ENCODE assay signal across 10 cellular contexts in the genomic region with DNA sequence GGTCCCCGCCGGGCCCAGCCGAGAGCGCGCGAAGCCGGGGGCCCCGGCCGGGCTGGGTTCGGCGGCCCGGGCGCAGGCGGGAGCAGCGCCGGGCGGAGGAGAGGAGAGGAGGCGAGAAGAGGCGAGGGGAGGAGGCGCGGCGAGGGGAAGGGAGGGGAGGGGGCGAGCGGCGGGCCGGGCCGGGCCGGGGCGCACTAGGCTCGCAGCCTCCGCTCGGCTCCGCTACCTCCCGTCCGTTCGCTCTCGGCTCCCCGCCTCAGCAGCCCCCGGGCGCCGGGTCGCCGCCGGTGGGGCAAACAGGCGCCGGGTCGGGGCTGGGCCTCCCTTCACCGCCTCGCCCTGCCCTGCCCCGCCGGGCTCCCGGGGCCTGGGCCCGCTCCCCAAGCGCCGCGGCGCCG. TPM values are rescaled to one million over a fixed set of nuclear protein-coding genes. Genes with fewer than 3 reads are reported as not detected.
DNase-seq lines count a peak whose midpoint lies in the region; ATAC-seq and TF ChIP-seq lines count a peak whose summit lies in the region.
"Had no signal": no experiment of that assay in that cellular context is flagged by ENCODE, and none has a peak within 500 bp of the region (broad histone marks: within the 10 kb centered on the region; RNA-seq: fewer than 3 reads in every experiment).

No MANE protein-coding gene starts in this region.

- no peak overlapping the region for H3K27ac ChIP-seq in mesenchymal stem cell (ENCODE audit: low read length, poor library complexity, severe bottlenecking)
- no peak overlapping the region for H3K27ac ChIP-seq in urinary bladder (ENCODE audit: low read depth)
- H3K27ac ChIP-seq in CD8-positive, alpha-beta T cell (ENCODE audit: low read depth, low read length), result no peak overlapping the region

- no peak overlapping the region for H4K91ac ChIP-seq in mesenchymal stem cell (ENCODE audit: low read length)

- H3K4me3 ChIP-seq in endocrine pancreas (ENCODE audit: control insufficient read depth, insufficient read depth, low read length), result no peak overlapping the region
- H3K4me3 ChIP-seq in mesenchymal stem cell (ENCODE audit: insufficient read depth in 1 of 2, low read depth in 1 of 2, low read length in 2 of 2), result peak overlapping the region; percentile 50 to 73
- peak overlapping the region; percentile 55 for H3K4me3 ChIP-seq in urinary bladder (ENCODE audit: low read depth, low read length)
- H3K4me3 ChIP-seq in CD8-positive, alpha-beta T cell (ENCODE audit: low read depth, low read length), result no peak overlapping the region

- H3K36me3 ChIP-seq in endocrine pancreas (ENCODE audit: control insufficient read depth, insufficient read depth, low read length) (no peaks in the 10 kb centered on the region), mesenchymal stem cell (ENCODE audit: control insufficient read depth in 1 of 2, insufficient read depth in 2 of 2, low read depth in 1 of 2, low read length in 2 of 2) (no peaks in the 10 kb centered on the region), urinary bladder (ENCODE audit: insufficient read depth) (no peaks in the 10 kb centered on the region)
- H3K36me3 ChIP-seq in CD8-positive, alpha-beta T cell (ENCODE audit: insufficient read depth, low read length), result no peaks in the 10 kb centered on the region

- no peaks in the 10 kb centered on the region for H3K9me3 ChIP-seq in endocrine pancreas (ENCODE audit: control insufficient read depth, low read length)
- no peaks in the 10 kb centered on the region for H3K9me3 ChIP-seq in mesenchymal stem cell (ENCODE audit: control insufficient read depth, low read length)
- H3K9me3 ChIP-seq in CD8-positive, alpha-beta T cell (ENCODE audit: low read length), result no peaks in the 10 kb centered on the region

- no peak overlapping the region for H2AK5ac ChIP-seq in mesenchymal stem cell (ENCODE audit: low read length, severe bottlenecking)

- H2BK5ac ChIP-seq in mesenchymal stem cell (ENCODE audit: low read depth, low read length, poor library complexity, severe bottlenecking), result no peak overlapping the region

- no peak for TF ChIP-seq CTCF in CD8-positive, alpha-beta T cell (IDR thresholded peaks at IDR 0.05)

- CTCF ChIA-PET in CD8-positive, alpha-beta T cell (lab: Charles Lee), result no interaction called here

- no peak overlapping the region for H3K14ac ChIP-seq in mesenchymal stem cell (ENCODE audit: low read length in 2 of 2)

- H3K79me1 ChIP-seq in mesenchymal stem cell (replicated peaks; ENCODE audit: low read length, poor library complexity, severe bottlenecking), result no peaks in the 10 kb centered on the region

- no peaks in the 10 kb centered on the region for H3K4me1 ChIP-seq in endocrine pancreas (ENCODE audit: control insufficient read depth, insufficient read depth, low read length)
- H3K4me1 ChIP-seq in mesenchymal stem cell (ENCODE audit: control insufficient read depth, insufficient read depth, low read depth, low read length), result peaks cover 18% of the 10 kb centered on the region
- H3K4me1 ChIP-seq in urinary bladder (ENCODE audit: insufficient read depth), result no peaks in the 10 kb centered on the region
- no peaks in the 10 kb centered on the region for H3K4me1 ChIP-seq in CD8-positive, alpha-beta T cell (ENCODE audit: insufficient read depth, low read length)

- H3K27ac Mint-ChIP-seq in CD8-positive, alpha-beta T cell, result no peak overlapping the region
- H3K27ac Mint-ChIP-seq: CD4-positive, alpha-beta T cell; dendritic cell treated with granulocyte-macrophage colony-stimulating factor and Interleukin-4, amounts not matched to agents 40 ng/mL and 50 ng/mL, for 4 days had no signal

- H3K27me3 Mint-ChIP-seq in CD8-positive, alpha-beta T cell (ENCODE audit: low read depth), result peaks cover 59% of the 10 kb centered on the region

- no peak overlapping the region for H3K4ac ChIP-seq in mesenchymal stem cell (ENCODE audit: low read depth in 1 of 2, low read length in 2 of 2)

- H3K18ac ChIP-seq in mesenchymal stem cell (ENCODE audit: low read depth in 1 of 2, low read length in 2 of 2), result no peak overlapping the region

- no peaks in the 10 kb centered on the region for H3K4me1 Mint-ChIP-seq in CD8-positive, alpha-beta T cell (ENCODE audit: low read depth)

- H3K27me3 ChIP-seq in endocrine pancreas (ENCODE audit: control insufficient read depth, insufficient read depth, low read length) (no peaks in the 10 kb centered on the region), mesenchymal stem cell (ENCODE audit: control insufficient read depth in 1 of 2, insufficient read depth in 1 of 2, low read length in 2 of 2) (peaks cover 31 to 81% of the 10 kb centered on the region in 2 experiments)
- H3K27me3 ChIP-seq in CD8-positive, alpha-beta T cell (ENCODE audit: insufficient read depth, low read length), result peaks cover 5% of the 10 kb centered on the region

- H2BK15ac ChIP-seq in mesenchymal stem cell (ENCODE audit: low read depth, poor library complexity, severe bottlenecking), result no peak overlapping the region

- intact Hi-C loops in CD8-positive, alpha-beta T cell (cut with DNase I, micrococcal nuclease), result no loop called here

- H3K4me2 ChIP-seq in mesenchymal stem cell (ENCODE audit: low read length, poor library complexity, severe bottlenecking), result peak overlapping the region; percentile 91

- H3K23ac ChIP-seq in mesenchymal stem cell (ENCODE audit: low read length in 2 of 2), result no peak overlapping the region

- no peaks in the 10 kb centered on the region for H3K36me3 Mint-ChIP-seq in CD8-positive, alpha-beta T cell

- no peak overlapping the region for H4K8ac ChIP-seq in mesenchymal stem cell (ENCODE audit: low read length)

- POLR2A ChIA-PET in CD8-positive, alpha-beta T cell (lab: Charles Lee), result no interaction called here

- no peak overlapping the region for H3K4me3 Mint-ChIP-seq in CD8-positive, alpha-beta T cell
- H3K4me3 Mint-ChIP-seq: CD4-positive, alpha-beta T cell; dendritic cell treated with granulocyte-macrophage colony-stimulating factor and Interleukin-4, amounts not matched to agents 40 ng/mL and 50 ng/mL, for 4 days had no signal

- DNase-seq in NCI-H82 (lab: John Stamatoyannopoulos, UW), result peak; percentile 43
- DNase-seq in NCI-H82 treated with DMSO at 0.1 percent for 48 hours (lab: John Stamatoyannopoulos, UW; ENCODE audit: unreplicated experiment), result no peak
- DNase-seq in mesenchymal stem cell, result peak; percentile 9
- DNase-seq in CD8-positive, alpha-beta T cell, result no peak
- DNase-seq in activated CD8-positive, alpha-beta memory T cell treated with anti-CD3 and anti-CD28 coated beads for 24 hours, result no peak
- DNase-seq: CD4-positive, alpha-beta T cell had no signal

- no peak overlapping the region for H2BK120ac ChIP-seq in mesenchymal stem cell (ENCODE audit: low read depth, low read length)

- WGBS in mesenchymal stem cell, result 0% methylated on average over 13 of the region's 58 CpGs
- 1% methylated on average over 52 of the region's 58 CpGs for WGBS in urinary bladder

- no peak for ATAC-seq in GM21529 (IDR thresholded peaks at IDR 0.05; ENCODE audit: unreplicated experiment)
- ATAC-seq in CD8-positive, alpha-beta T cell, result no peak

- H3K9me3 Mint-ChIP-seq in CD8-positive, alpha-beta T cell, result no peaks in the 10 kb centered on the region
- H3K9me3 Mint-ChIP-seq: CD4-positive, alpha-beta T cell; dendritic cell treated with granulocyte-macrophage colony-stimulating factor and Interleukin-4, amounts not matched to agents 40 ng/mL and 50 ng/mL, for 4 days had no signal

- no peak overlapping the region for H2BK12ac ChIP-seq in mesenchymal stem cell (ENCODE audit: low read length in 2 of 2)

- no peak overlapping the region for H2AFZ ChIP-seq in mesenchymal stem cell (ENCODE audit: low read depth, low read length)

- H3K9ac ChIP-seq in endocrine pancreas (ENCODE audit: control insufficient read depth, insufficient read depth, low read length), result peak overlapping the region; percentile 69
- H3K9ac ChIP-seq in mesenchymal stem cell (ENCODE audit: low read length), result peak overlapping the region; percentile 60

RNA-seq across cellular contexts. Expression of a gene that starts 0.3 kb away (rescaled TPM):
- polyA plus RNA-seq in mesenchymal stem cell (2013, experiment 1 of 2), result 0.64 TPM
- 0.78 TPM for polyA plus RNA-seq in mesenchymal stem cell (2013, experiment 2 of 2)
- 7.3 TPM for total RNA-seq in urinary bladder
- 12.2 TPM for polyA plus RNA-seq in urinary bladder
- not detected for total RNA-seq in CD8-positive, alpha-beta T cell
- total RNA-seq: CD4-positive, alpha-beta T cell had no signal

Comparison
In these comparisons a context has a peak if more than half of its experiments do, and no peak if none do; other contexts are left out.
1. DNase-seq: peak in NCI-H82 (single experiment) and mesenchymal stem cell (single experiment); none in NCI-H82 treated with DMSO at 0.1 percent for 48 hours (single experiment), CD8-positive, alpha-beta T cell (0 of 7) and activated CD8-positive, alpha-beta memory T cell treated with anti-CD3 and anti-CD28 coated beads for 24 hours (single experiment).
2. H3K4me3 ChIP-seq: peak in mesenchymal stem cell (2 of 2) and urinary bladder (single experiment); none in endocrine pancreas (single experiment) and CD8-positive, alpha-beta T cell (single experiment).